ENCODE assay signal across 8 cellular contexts in genomic region chr11:46846510-46846830, GRCh38. TPM values are rescaled to one million over a fixed set of nuclear protein-coding genes. Genes with fewer than 3 reads are reported as not detected.
DNase-seq lines count a peak whose midpoint lies in the region; TF ChIP-seq lines count a peak whose summit lies in the region.

No MANE protein-coding gene starts in this region.

- no peaks in the 10 kb centered on the region for H3K9me3 Mint-ChIP-seq in activated T-cell treated with anti-CD3 and anti-CD28 coated beads, Interleukin-2, amount 50 U/mL, for 24 hours

- peak overlapping the region; percentile 97 for H3K27ac Mint-ChIP-seq in activated T-cell treated with anti-CD3 and anti-CD28 coated beads, Interleukin-2, amount 50 U/mL, for 24 hours

- H3K27me3 Mint-ChIP-seq in activated T-cell treated with anti-CD3 and anti-CD28 coated beads, Interleukin-2, amount 50 U/mL, for 24 hours: no peaks in the 10 kb centered on the region

- DNase-seq in activated T-cell treated with anti-CD3 and anti-CD28 coated beads, Interleukin-2, amount 50 U/mL, for 24 hours: no peak
- DNase-seq in activated T-cell treated with anti-CD3 and anti-CD28 coated beads for 4 hours (no peak), NCI-H128 (lab: John Stamatoyannopoulos, UW; ENCODE audit: unreplicated experiment) (peak; percentile 49), retinal pigment epithelial cell (ENCODE audit: low read depth) (no peak), DMS79 (lab: John Stamatoyannopoulos, UW) (no peak), DMS53 (lab: John Stamatoyannopoulos, UW) (no peak), NCI-H2227 treated with DMSO at 0.1 percent for 48 hours (lab: John Stamatoyannopoulos, UW) (no peak)

- H3K4me3 ChIP-seq in esophagus (ENCODE audit: low read depth in 1 of 2, low read length in 2 of 2) (peak overlapping the region; percentile 98 to 100), retinal pigment epithelial cell (ENCODE audit: low read length) (peak overlapping the region; percentile 58)

- no peak overlapping the region for H3K27ac ChIP-seq in esophagus (ENCODE audit: low read depth in 2 of 2, low read length in 1 of 2)

- WGBS in esophagus, 2 donors: 8% methylated on average over 6 of the region's 6 CpGs

- H3K4me1 ChIP-seq in esophagus (ENCODE audit: control insufficient read depth in 2 of 2, insufficient read depth in 2 of 2, low read length in 1 of 2): peaks cover 0 to 3% of the 10 kb centered on the region in 2 donors

- no peak for TF ChIP-seq CTCF in retinal pigment epithelial cell (conservative IDR thresholded peaks at IDR 0.05; ENCODE audit: low read depth, low read length)

- peaks cover 31% of the 10 kb centered on the region for H3K36me3 Mint-ChIP-seq in activated T-cell treated with anti-CD3 and anti-CD28 coated beads, Interleukin-2, amount 50 U/mL, for 24 hours (ENCODE audit: low read depth)

- peaks cover 36% of the 10 kb centered on the region for H3K4me1 Mint-ChIP-seq in activated T-cell treated with anti-CD3 and anti-CD28 coated beads, Interleukin-2, amount 50 U/mL, for 24 hours (ENCODE audit: low read depth)

- no peaks in the 10 kb centered on the region for H3K36me3 ChIP-seq in esophagus (ENCODE audit: control insufficient read depth in 2 of 2, insufficient read depth in 2 of 2, low read length in 1 of 2)

- H3K9me3 ChIP-seq in esophagus (ENCODE audit: control insufficient read depth in 2 of 2, insufficient read depth in 1 of 2, low read depth in 1 of 2, low read length in 1 of 2): no peaks in the 10 kb centered on the region

- H3K4me3 Mint-ChIP-seq in activated T-cell treated with anti-CD3 and anti-CD28 coated beads, Interleukin-2, amount 50 U/mL, for 24 hours: peak overlapping the region; percentile 95

- no peaks in the 10 kb centered on the region for H3K27me3 ChIP-seq in esophagus (ENCODE audit: control insufficient read depth in 1 of 2, insufficient read depth in 2 of 2, low read length in 2 of 2)

RNA-seq across cellular contexts. Expression of gene CKAP5, which starts 0.4 kb away (rescaled TPM):
- polyA plus RNA-seq in esophagus: 10 to 100 TPM in 1 of 2 donors, 1 to 10 TPM in 1; 5.0 to 13.4 TPM
